ENCODE assay signal across 9 cellular contexts in the genomic region with DNA sequence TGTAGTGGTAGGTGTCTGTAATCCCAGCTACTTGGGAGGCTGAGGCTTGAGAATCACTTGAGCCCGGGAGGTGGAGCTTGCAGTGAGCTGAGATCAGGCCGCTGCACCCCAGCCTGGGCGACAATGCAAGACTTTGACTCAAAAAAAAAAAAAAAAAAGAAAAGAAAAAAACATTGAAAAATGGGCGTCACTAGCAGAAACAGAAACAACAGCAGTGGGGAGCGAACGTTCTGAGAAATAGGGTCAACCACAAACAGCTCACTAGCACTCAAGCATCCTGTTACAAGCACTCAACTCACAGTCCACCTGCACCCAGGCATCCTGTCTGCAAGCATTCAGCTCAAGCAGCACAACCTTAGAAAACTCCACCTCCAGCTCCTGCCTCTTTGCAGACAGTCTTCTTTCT. TPM values are rescaled to one million over a fixed set of nuclear protein-coding genes. Genes with fewer than 3 reads are reported as not detected.
DNase-seq lines count a peak whose midpoint lies in the region; ATAC-seq, FAIRE-seq and TF ChIP-seq lines count a peak whose summit lies in the region.
"Had no signal": no experiment of that assay in that cellular context is flagged by ENCODE, and none has a peak within 500 bp of the region (broad histone marks: within the 10 kb centered on the region; RNA-seq: fewer than 3 reads in every experiment).

No MANE protein-coding gene starts in this region.

- intact Hi-C loops in GM12878 (cut with micrococcal nuclease; ENCODE audit: unreplicated experiment) (loop anchor here (2.0 to 5.0 kb wide), 2 partner anchors 17 to 65 kb away; a partner anchor contains a TSS), esophagus muscularis mucosa (cut with DNase I) (no loop called here)

- H3K9me3 ChIP-seq in GM12878 (replicated peaks; ENCODE audit: control insufficient read depth, insufficient read depth, low read length) = no peaks in the 10 kb centered on the region; the same call in 2 of the 3 replicates
- H3K9me3 ChIP-seq in esophagus muscularis mucosa = peaks cover 0 to 6% (median 1%) of the 10 kb centered on the region in 4 donors

- peak overlapping the region; percentile 75 for H3K27ac ChIP-seq in GM12878 (ENCODE audit: control insufficient read depth, insufficient read depth)
- H3K27ac ChIP-seq in esophagus muscularis mucosa (replicated peaks in 1 of 4) = no peak overlapping the region
- H3K27ac ChIP-seq: tibial artery had no signal

- peaks cover 47% of the 10 kb centered on the region for H3K79me2 ChIP-seq in GM12878 (ENCODE audit: control insufficient read depth, insufficient read depth, low read length)

- in situ Hi-C loops in GM12878 (cut with MboI) = no loop called here

- peak overlapping the region; percentile 31; the same call in 1 of the 2 replicates for H3K4me3 ChIP-seq in GM12878
- no peak overlapping the region for H3K4me3 ChIP-seq in esophagus muscularis mucosa
- H3K4me3 ChIP-seq: tibial artery had no signal

- peak; percentile 99 for FAIRE-seq in GM12878 (lab: Jason Lieb, UNC)

- H3K9me3 Mint-ChIP-seq in glutamatergic neuron (ENCODE audit: unreplicated experiment) = peaks cover 1% of the 10 kb centered on the region

- TF ChIP-seq CTCF in GM12878 (IDR thresholded peaks at IDR 0.05 in 2 of 3, conservative IDR thresholded peaks at IDR 0.05 in 1 of 3; ENCODE audit: control insufficient read depth in 2 of 3, extremely low read depth in 1 of 3, insufficient read depth in 1 of 3, low read depth in 3 of 3, low read length in 3 of 3) (no peak), esophagus muscularis mucosa (IDR thresholded peaks at IDR 0.05) (no peak), glutamatergic neuron (IDR thresholded peaks at IDR 0.05; ENCODE audit: partially characterized antibody, unreplicated experiment) (no peak)

- H3K27me3 ChIP-seq in GM12878 (replicated peaks in 1 of 2; ENCODE audit: control insufficient read depth in 2 of 2, insufficient read depth in 2 of 2, low read length in 1 of 2) (no peaks in the 10 kb centered on the region), esophagus muscularis mucosa (no peaks in the 10 kb centered on the region)
- H3K27me3 ChIP-seq: tibial artery had no signal

- no peak for TF ChIP-seq RAD21 in GM12878 (IDR thresholded peaks at IDR 0.05; ENCODE audit: insufficient read depth, low read depth, low read length)

- no peak overlapping the region for H3K9ac ChIP-seq in GM12878 (ENCODE audit: control insufficient read depth, insufficient read depth, low read length)

- H3K4me3 Mint-ChIP-seq in glutamatergic neuron (ENCODE audit: unreplicated experiment) = no peak overlapping the region

- H3K36me3 ChIP-seq in GM12878 (ENCODE audit: control insufficient read depth in 2 of 2, insufficient read depth in 2 of 2, low read length in 1 of 2) (peaks cover 5 to 12% of the 10 kb centered on the region in 2 experiments), esophagus muscularis mucosa (peaks cover 4 to 23% (median 8%) of the 10 kb centered on the region in 4 donors)
- H3K36me3 ChIP-seq: tibial artery had no signal

- H3K4me2 ChIP-seq in GM12878 (ENCODE audit: control insufficient read depth, insufficient read depth) = peak overlapping the region; percentile 81

- POLR2A ChIA-PET in GM12878 (lab: Charles Lee) = interaction anchor here (0.6 to 1.6 kb wide), 16 partner anchors 8 to 1816 kb away, joined by 3 to 12 read pairs (median 6); a partner anchor contains a TSS

- H3K4me1 ChIP-seq in GM12878 (ENCODE audit: control insufficient read depth, insufficient read depth, low read length) (peaks cover 87% of the 10 kb centered on the region), esophagus muscularis mucosa (no peaks in the 10 kb centered on the region)

- H3K27me3 Mint-ChIP-seq in glutamatergic neuron (ENCODE audit: unreplicated experiment) = no peaks in the 10 kb centered on the region

- SMC1A ChIA-PET in GM12878 (lab: Charles Lee; ENCODE audit: uncharacterized antibody, unreplicated experiment) = interaction anchor here (0.6 to 6.3 kb wide), 18 partner anchors 8 to 161 kb away, joined by 3 to 72 read pairs (median 4); a partner anchor contains a TSS

- H3K36me3 Mint-ChIP-seq in glutamatergic neuron (ENCODE audit: unreplicated experiment) = no peaks in the 10 kb centered on the region

- peak; percentile 65 for TF ChIP-seq POLR2A in GM12878 (IDR thresholded peaks at IDR 0.05; ENCODE audit: low read depth, low read length)
- no peak for TF ChIP-seq POLR2A in esophagus muscularis mucosa (IDR thresholded peaks at IDR 0.05; ENCODE audit: low read depth)

- DNase-seq in DMS153 treated with DMSO at 0.1 percent for 48 hours (lab: John Stamatoyannopoulos, UW; ENCODE audit: unreplicated experiment) (peak; percentile 53), T-helper 22 cell (ENCODE audit: low read depth) (peak; percentile 80), GM12878 (ENCODE audit: low read depth, low spot score) (peak; percentile 99), esophagus muscularis mucosa (ENCODE audit: extremely low spot score) (no peak), glutamatergic neuron (no peak)
- DNase-seq in stimulated activated CD8-positive, alpha-beta memory T cell treated with anti-CD3 and anti-CD28 coated beads, Interleukin-15, amount 100 ng/mL, for 48 hours (ENCODE audit: low read depth in 2 of 2) = peak; percentile 50 to 65

- H4K20me1 ChIP-seq in GM12878 (ENCODE audit: control insufficient read depth, insufficient read depth) = no peaks in the 10 kb centered on the region

- RAD21 ChIA-PET in GM12878 (lab: Charles Lee; ENCODE audit: unreplicated experiment) = interaction anchor here (0.7 to 3.2 kb wide), 13 partner anchors 10 to 162 kb away, joined by 3 to 34 read pairs (median 4); a partner anchor contains a TSS

- CTCF ChIA-PET in GM12878 (lab: Yijun Ruan, JAX) = interaction anchor here (0.5 to 2.4 kb wide), 13 partner anchors 10 to 1040 kb away, joined by 3 to 10 read pairs (median 3); a partner anchor contains a TSS

- no peak overlapping the region for H3K27ac Mint-ChIP-seq in glutamatergic neuron (ENCODE audit: unreplicated experiment)

- TF ChIP-seq EP300 in GM12878 (IDR thresholded peaks at IDR 0.05; ENCODE audit: borderline replicate concordance in 1 of 2, control insufficient read depth in 1 of 2, low read depth in 2 of 2, low read length in 2 of 2) = peak; percentile 80 to 82
- no peak for TF ChIP-seq EP300 in esophagus muscularis mucosa (IDR thresholded peaks at IDR 0.05)

- H3K4me1 Mint-ChIP-seq in glutamatergic neuron (ENCODE audit: low read depth, unreplicated experiment) = no peaks in the 10 kb centered on the region

- no TSS peak for BruUV-seq in GM12878 (replicated peaks; lab: Mats Ljungman, UMichigan)

- 0% methylated on average over 5 of the region's 6 CpGs for WGBS in GM12878 (ENCODE audit: insufficient coverage, insufficient replicate concordance, low lambda C conversion rate, missing lambda C conversion rate)
- WGBS in esophagus muscularis mucosa = 43% methylated on average over 6 of the region's 6 CpGs

- no peak overlapping the region for H2AFZ ChIP-seq in GM12878 (ENCODE audit: control insufficient read depth, low read depth, low read length)

- ATAC-seq in GM19467 (IDR thresholded peaks at IDR 0.05; ENCODE audit: unreplicated experiment) = peak; percentile 95
- ATAC-seq in HG03521 (IDR thresholded peaks at IDR 0.05; ENCODE audit: unreplicated experiment) = peak; percentile 97
- ATAC-seq in GM12878 = peak; percentile 90

TF ChIP-seq in GM12878, 131 proteins besides CTCF, POLR2A, EP300 and RAD21 (continues in another document):
- peak; percentile 77; the same call in 1 of the 2 replicates for TF ChIP-seq CBX5 (IDR thresholded peaks at IDR 0.05; ENCODE audit: low read depth)

RNA-seq across cellular contexts. Expression of a gene that starts 17.2 kb away (rescaled TPM):
- total RNA-seq in GM12878 (2013; cell fraction: nucleolus; rRNA removed) = 36.1 and 40.9 TPM in 2 replicates
- total RNA-seq in GM12878 (2014; rRNA removed) = 25.1 and 25.2 TPM in 2 replicates
- 20.3 and 21.2 TPM in 2 replicates for total RNA-seq in GM12878 (2014; rRNA removed; fragmentation: Illumina TruSeq; extraction: Trizol)
- total RNA-seq in GM12878 (2021) = 53.3 and 54.4 TPM in 2 replicates
- polyA plus RNA-seq in GM12878 (2011; ENCODE audit: low read depth) = 15.8 TPM
- polyA plus RNA-seq in GM12878 (2011; rRNA removed) = 25.9 and 32.7 TPM in 2 replicates
- polyA plus RNA-seq in GM12878 (2011; cell fraction: cytosol; rRNA removed) = 31.9 and 34.9 TPM in 2 replicates
- 37.5 and 42.1 TPM in 2 replicates for polyA plus RNA-seq in GM12878 (2011; cell fraction: nucleus; rRNA removed)
- polyA plus RNA-seq in GM12878 (2012) = 20.1 and 25.2 TPM in 2 replicates
- 42.4 and 42.6 TPM in 2 replicates for polyA plus RNA-seq in GM12878 (2014; fragmentation: Illumina TruSeq; extraction: Trizol)
- polyA plus RNA-seq in GM12878 (2014; fragmentation: Nextera tagmentation; extraction: Ambion mirVana) = 10 to 100 TPM in 1 of 2 experiments, 1 to 10 TPM in 1; 8.6 to 10.2 TPM
- 39.6 and 39.7 TPM in 2 replicates for polyA plus RNA-seq in GM12878 (2014; rRNA removed)
- 10 to 100 TPM; 38.7 to 41.2 TPM for polyA plus RNA-seq in GM12878 (2016; fragmentation: Nextera tagmentation; extraction: Ambion mirVana)
- 19.4 and 22.8 TPM in 2 replicates for polyA minus RNA-seq in GM12878 (2011; rRNA and poly(A)+ RNA removed)
- 12.7 and 13.5 TPM in 2 replicates for polyA minus RNA-seq in GM12878 (2011; cell fraction: cytosol; rRNA and poly(A)+ RNA removed)
- 9.3 and 16.3 TPM in 2 replicates for polyA minus RNA-seq in GM12878 (2011; cell fraction: nucleus; rRNA and poly(A)+ RNA removed)
- 10 to 100 TPM in 2 of 4 donors, 1 to 10 TPM in 2; 6.1 to 14.9 (median 11.2) TPM for total RNA-seq in esophagus muscularis mucosa
- total RNA-seq in glutamatergic neuron (ENCODE audit: unreplicated experiment) = 0.71 TPM

RNA-seq across cellular contexts. Expression of a gene that starts 45.3 kb away (rescaled TPM):
- 28.4 and 33.0 TPM in 2 replicates for total RNA-seq in GM12878 (2013; cell fraction: nucleolus; rRNA removed)
- total RNA-seq in GM12878 (2014; rRNA removed) (64.8 and 68.3 TPM in 2 replicates), GM12878 (2014; rRNA removed; fragmentation: Illumina TruSeq; extraction: Trizol) (52.3 and 55.5 TPM in 2 replicates), GM12878 (2021) (47.8 and 49.1 TPM in 2 replicates), esophagus muscularis mucosa (10 to 100 TPM; 25.3 to 54.7 (median 37.3) TPM), glutamatergic neuron (ENCODE audit: unreplicated experiment) (22.9 TPM)
- 55.9 TPM for polyA plus RNA-seq in GM12878 (2011; ENCODE audit: low read depth)
- polyA plus RNA-seq in GM12878 (2011; rRNA removed) (37.9 and 44.6 TPM in 2 replicates), GM12878 (2014; fragmentation: Illumina TruSeq; extraction: Trizol) (47.8 and 48.8 TPM in 2 replicates), GM12878 (2014; fragmentation: Nextera tagmentation; extraction: Ambion mirVana) (10 to 100 TPM; 21.0 to 26.1 TPM), GM12878 (2014; rRNA removed) (55.6 and 56.5 TPM in 2 replicates), GM12878 (2016; fragmentation: Nextera tagmentation; extraction: Ambion mirVana) (100 to 1,000 TPM; 109 to 126 TPM)
- 51.9 and 54.2 TPM in 2 replicates for polyA plus RNA-seq in GM12878 (2011; cell fraction: cytosol; rRNA removed)
- 23.3 and 29.3 TPM in 2 replicates for polyA plus RNA-seq in GM12878 (2011; cell fraction: nucleus; rRNA removed)
- polyA plus RNA-seq in GM12878 (2012) = 56.9 and 74.3 TPM in 2 replicates
- polyA minus RNA-seq in GM12878 (2011; rRNA and poly(A)+ RNA removed) = 31.5 and 44.8 TPM in 2 replicates
- 9.8 and 10.0 TPM in 2 replicates for polyA minus RNA-seq in GM12878 (2011; cell fraction: cytosol; rRNA and poly(A)+ RNA removed)
- polyA minus RNA-seq in GM12878 (2011; cell fraction: nucleus; rRNA and poly(A)+ RNA removed) = 10.2 and 27.1 TPM in 2 replicates

Comparison
In these comparisons a context has a peak if more than half of its experiments do, and no peak if none do; other contexts are left out.
1. DNase-seq: peak in DMS153 treated with DMSO at 0.1 percent for 48 hours (single experiment), T-helper 22 cell (single experiment), GM12878 (single experiment) and stimulated activated CD8-positive, alpha-beta memory T cell treated with anti-CD3 and anti-CD28 coated beads, Interleukin-15, amount 100 ng/mL, for 48 hours (2 of 2); none in esophagus muscularis mucosa (single experiment) and glutamatergic neuron (single experiment).
2. Peak in every context shown above with its lines, with median percentiles within 50 percentile points of each other: ATAC-seq.